13 cellular contexts compared by ENCODE assay signal in genomic region chr11:46300270-46300669, GRCh38. TPM values are rescaled to one million over a fixed set of nuclear protein-coding genes. Genes with fewer than 3 reads are reported as not detected.
"Had no signal": no experiment of that assay in that cellular context is flagged by ENCODE, and none has a peak within 500 bp of the region (broad histone marks: within the 10 kb centered on the region; RNA-seq: fewer than 3 reads in every experiment).

No MANE protein-coding gene starts in this region.

- DNase-seq: activated effector memory CD4-positive, alpha-beta T cell treated with Interleukin-2 at 50 U/mL for 16 hours; activated T-cell treated with anti-CD3 and anti-CD28 coated beads for 4 hours; lower lobe of right lung; naive B cell; stimulated activated naive CD8-positive, alpha-beta T cell treated with anti-CD3 and anti-CD28 coated beads, Interleukin-15, Interleukin-2, amounts not matched to agents 100 U/mL and 50 U/mL, for 24 hours; SW 1271; upper lobe of left lung had no signal

- H3K27ac ChIP-seq: lower lobe of right lung, neutrophil, suprapubic skin, upper lobe of left lung had no signal

- H3K9me3 Mint-ChIP-seq: naive B cell had no signal

- H3K9me3 ChIP-seq: lower lobe of right lung, neutrophil, suprapubic skin, upper lobe of left lung had no signal

- ATAC-seq: esophagus mucosa; lower lobe of right lung; stimulated activated naive CD8-positive, alpha-beta T cell treated with anti-CD3 and anti-CD28 coated beads, Interleukin-15, Interleukin-2, amounts not matched to agents 100 U/mL and 50 U/mL, for 24 hours had no signal

- H3K4me3 Mint-ChIP-seq: activated naive CD8-positive, alpha-beta T cell; naive B cell had no signal

- H3K27me3 Mint-ChIP-seq: activated naive CD8-positive, alpha-beta T cell had no signal

- H3K27ac Mint-ChIP-seq: activated naive CD8-positive, alpha-beta T cell; naive B cell had no signal

- H3K4me3 ChIP-seq: lower lobe of right lung, skin epidermis, suprapubic skin, upper lobe of left lung had no signal

- H3K36me3 Mint-ChIP-seq: activated naive CD8-positive, alpha-beta T cell; naive B cell had no signal

RNA-seq across cellular contexts. Expression of gene CREB3L1, which starts 22.8 kb away (rescaled TPM):
- total RNA-seq: activated CD8-positive, alpha-beta memory T cell treated with anti-CD3 and anti-CD28 coated beads for 36 hours had no signal
